In the genomic region with DNA sequence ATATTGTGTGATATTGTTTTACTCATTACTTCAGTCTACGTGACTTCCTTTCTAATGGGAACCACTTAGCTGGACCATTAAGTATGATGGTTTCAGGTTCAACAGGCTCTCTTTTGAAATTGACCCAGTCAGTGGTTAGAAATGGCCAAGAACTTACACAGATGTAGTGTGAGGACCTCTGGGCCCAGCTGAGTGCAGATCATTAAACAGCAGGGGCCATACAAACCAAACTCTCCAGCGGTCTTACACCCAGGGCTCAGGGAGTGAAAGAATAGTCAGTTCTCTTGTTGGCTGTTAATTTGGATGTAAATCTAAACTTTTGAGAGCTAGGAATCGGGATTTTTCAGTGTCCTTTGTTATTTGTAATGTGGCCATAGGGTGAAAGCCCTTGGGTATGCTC, we compare ENCODE assay signal across 29 cellular contexts.
"Had no signal": no experiment of that assay in that cellular context is flagged by ENCODE, and none has a peak within 500 bp of the region (broad histone marks: within the 10 kb centered on the region; RNA-seq: fewer than 3 reads in every experiment).

No MANE protein-coding gene starts in this region.

- H3K4me3 ChIP-seq: adrenal gland, Peyer's patch had no signal

- ATAC-seq: activated CD8-positive, alpha-beta T cell treated with anti-CD3 and anti-CD28 coated beads, Interleukin-2, amount 10 ng/mL, durations not matched to agents 7 days and 5 days; activated naive CD4-positive, alpha-beta T cell treated with anti-CD3 and anti-CD28 coated beads, Interleukin-2, amount 50 U/mL, for 72 hours; PC-3; SK-N-SH treated with all-trans-retinoic acid at 6 μM for 48 hours had no signal

- H3K4me1 ChIP-seq: adrenal gland, Peyer's patch had no signal

- H3K9me3 ChIP-seq: adrenal gland, Peyer's patch had no signal

- H3K36me3 ChIP-seq: adrenal gland, Peyer's patch had no signal

- H3K27me3 ChIP-seq: adrenal gland, Peyer's patch had no signal

- H3K27ac ChIP-seq: adrenal gland, Peyer's patch, VCaP had no signal

- DNase-seq: activated CD4-positive, alpha-beta T cell treated with anti-CD3 and anti-CD28 coated beads for 1 hour; activated CD4-positive, alpha-beta T cell treated with anti-CD3 and anti-CD28 coated beads, Interleukin-2, amount 10 ng/mL, durations not matched to agents 7 days and 5 days; activated CD4-positive, alpha-beta T cell treated with anti-CD3 and anti-CD28 coated beads, Interleukin-2, amount 50 U/mL, for 48 hours; activated CD4-positive, CD25-positive, alpha-beta regulatory T cell; activated CD8-positive, alpha-beta T cell treated with anti-CD3 and anti-CD28 coated beads, Interleukin-2, amount 10 ng/mL, durations not matched to agents 7 days and 5 days; activated gamma-delta T cell treated with Interleukin-2 at 50 U/mL for 16 hours; activated naive CD4-positive, alpha-beta T cell treated with anti-CD3 and anti-CD28 coated beads for 36 hours; activated T-cell treated with anti-CD3 and anti-CD28 coated beads, Interleukin-2, amount 50 U/mL, for 24 hours; adrenal gland; anterior cingulate cortex; central memory CD4-positive, alpha-beta T cell; NCI-H1092 treated with DMSO at 0.1 percent for 48 hours; NCI-H1694; NCI-H2029 treated with DMSO at 0.1 percent for 48 hours; NCI-H2171; NCI-H510A; NCI-H526; NCI-H748 treated with DMSO at 0.1 percent for 48 hours; NK-92 treated with Interleukin-12 subunit alpha and Interleukin-12 subunit beta, amount 100 ng/mL, for 24 hours; PC-3; Peyer's patch; RPMI8226; SIG-M5; T-helper 1 cell; T-helper 2 cell; T-helper 9 cell had no signal
